In genomic region chr18:48806551-48807261, GRCh38 we compare ENCODE assay signal across 13 cellular contexts.
A peak's percentile ranks its signal among the peaks of the same experiment; 100 is the strongest.
DNase-seq lines count a peak whose midpoint lies in the region; ATAC-seq, FAIRE-seq and TF ChIP-seq lines count a peak whose summit lies in the region.
"Had no signal": no experiment of that assay in that cellular context is flagged by ENCODE, and none has a peak within 500 bp of the region (broad histone marks: within the 10 kb centered on the region; RNA-seq: fewer than 3 reads in every experiment).

No MANE protein-coding gene starts in this region.

- H3K27me3 Mint-ChIP-seq in MCF 10A (ENCODE audit: insufficient read depth, unreplicated experiment) (no peaks in the 10 kb centered on the region), memory B cell (no peaks in the 10 kb centered on the region)
- H3K27me3 Mint-ChIP-seq: activated naive CD4-positive, alpha-beta T cell treated with anti-CD3 and anti-CD28 coated beads, Interleukin-2, amount 50 U/mL, for 24 hours had no signal

- FAIRE-seq in HepG2 (lab: Jason Lieb, UNC), result no peak
- FAIRE-seq: H1 had no signal

- H3K27ac ChIP-seq in liver (ENCODE audit: low read depth in 1 of 2, low read length in 2 of 2) (peak overlapping the region; percentile 8 to 11), HepG2 (ENCODE audit: extremely low read length, insufficient read depth, low read length) (no peak overlapping the region)

- H3K9me3 ChIP-seq in liver (ENCODE audit: control insufficient read depth in 4 of 4, low read length in 3 of 4) (no peaks in the 10 kb centered on the region), HepG2 (ENCODE audit: low read length) (no peaks in the 10 kb centered on the region)

- H3K27ac Mint-ChIP-seq in MCF 10A (ENCODE audit: low read depth, unreplicated experiment) (peak overlapping the region; percentile 67), memory B cell (peak overlapping the region; percentile 8)
- H3K27ac Mint-ChIP-seq: activated naive CD4-positive, alpha-beta T cell treated with anti-CD3 and anti-CD28 coated beads, Interleukin-2, amount 50 U/mL, for 24 hours had no signal

- no peak overlapping the region for H3K4me2 ChIP-seq in HepG2 (ENCODE audit: low read depth, low read length)

- no peak overlapping the region for H2AFZ ChIP-seq in HepG2 (ENCODE audit: low read length)

- H3K9me3 Mint-ChIP-seq in MCF 10A (ENCODE audit: unreplicated experiment) (no peaks in the 10 kb centered on the region), memory B cell (no peaks in the 10 kb centered on the region)
- H3K9me3 Mint-ChIP-seq: activated naive CD4-positive, alpha-beta T cell treated with anti-CD3 and anti-CD28 coated beads, Interleukin-2, amount 50 U/mL, for 24 hours had no signal

- in situ Hi-C loops in HepG2 (cut with HindIII; ENCODE audit: extremely low pct_ligation_motif_present, low pct_unique_long_range_greater_than_20kb), result no loop called here

- H3K4me3 Mint-ChIP-seq in MCF 10A (ENCODE audit: unreplicated experiment) (no peak overlapping the region), memory B cell (no peak overlapping the region)
- H3K4me3 Mint-ChIP-seq: activated naive CD4-positive, alpha-beta T cell treated with anti-CD3 and anti-CD28 coated beads, Interleukin-2, amount 50 U/mL, for 24 hours; CD14-positive monocyte had no signal

- no peaks in the 10 kb centered on the region for H3K79me2 ChIP-seq in HepG2 (ENCODE audit: insufficient read depth, low read length)

- no peak for TF ChIP-seq POLR2A in HepG2 (IDR thresholded peaks at IDR 0.05; ENCODE audit: insufficient read depth in 1 of 2, low read depth in 2 of 2, low read length in 2 of 2)

- H4K20me1 ChIP-seq in HepG2 (ENCODE audit: insufficient read depth, low read length), result no peaks in the 10 kb centered on the region

- WGBS in liver, result 82% methylated on average over 11 of the region's 11 CpGs
- 93% methylated on average over 11 of the region's 11 CpGs for WGBS in HepG2 (ENCODE audit: low lambda C conversion rate)

- no TSS peak for BruUV-seq in HepG2 (replicated peaks; lab: Mats Ljungman, UMichigan)
- no TSS peak for BruUV-seq in MCF 10A (replicated peaks; lab: Mats Ljungman, UMichigan)

- POLR2A ChIA-PET in HepG2 (lab: Yijun Ruan, JAX) (no interaction called here), MCF 10A (lab: Yijun Ruan, JAX) (interaction anchor here (0.6 kb wide), 1 partner anchor 148 kb away, joined by 4 read pairs; no protein-coding TSS in a partner anchor)

- no peaks in the 10 kb centered on the region for H3K27me3 ChIP-seq in liver (ENCODE audit: control insufficient read depth in 4 of 4, insufficient read depth in 4 of 4, low read length in 3 of 4)
- no peaks in the 10 kb centered on the region for H3K27me3 ChIP-seq in HepG2 (ENCODE audit: control insufficient read depth in 1 of 2, insufficient read depth in 2 of 2, low read length in 2 of 2)

- DNase-seq in HepG2 (ENCODE audit: low spot score), result no peak
- peak; percentile 48 for DNase-seq in MCF 10A (ENCODE audit: unreplicated experiment)
- no peak for DNase-seq in memory B cell (ENCODE audit: low spot score in 2 of 2)
- no peak for DNase-seq in NCI-H226
- DNase-seq: NCI-H2029 had no signal

- TF ChIP-seq RAD21 in liver (IDR thresholded peaks at IDR 0.05) (no peak), HepG2 (CRISPR knock-in tag; IDR thresholded peaks at IDR 0.05) (no peak)

- H3K4me3 ChIP-seq in liver (ENCODE audit: low read depth in 1 of 3, low read length in 3 of 3) (no peak overlapping the region), HepG2 (replicated peaks in 1 of 3; ENCODE audit: insufficient read depth in 1 of 3, low read depth in 2 of 3, low read length in 3 of 3) (no peak overlapping the region)
- H3K4me3 ChIP-seq: lung had no signal

- CTCF ChIA-PET in HepG2 (lab: Yijun Ruan, JAX; ENCODE audit: low intra/inter-chr PET ratio, low total read pairs), result no interaction called here
- CTCF ChIA-PET in MCF 10A (lab: Yijun Ruan, JAX), result interaction anchor here (0.6 to 2.0 kb wide), 3 partner anchors 13 to 1684 kb away, joined by 3 to 4 read pairs (median 3); no protein-coding TSS in a partner anchor

- peaks cover 22% of the 10 kb centered on the region for H3K4me1 Mint-ChIP-seq in MCF 10A (ENCODE audit: insufficient read depth, unreplicated experiment)
- peaks cover 14% of the 10 kb centered on the region for H3K4me1 Mint-ChIP-seq in memory B cell

- H3K36me3 Mint-ChIP-seq in MCF 10A (ENCODE audit: insufficient read depth, unreplicated experiment) (peaks cover 20% of the 10 kb centered on the region), memory B cell (no peaks in the 10 kb centered on the region)
- H3K36me3 Mint-ChIP-seq: activated naive CD4-positive, alpha-beta T cell treated with anti-CD3 and anti-CD28 coated beads, Interleukin-2, amount 50 U/mL, for 24 hours had no signal

- H3K4me1 ChIP-seq in liver (ENCODE audit: control insufficient read depth in 4 of 4, insufficient read depth in 4 of 4, low read length in 3 of 4) (peaks cover 3 to 8% (median 5%) of the 10 kb centered on the region in 4 donors), HepG2 (ENCODE audit: insufficient read depth, low read length) (peaks cover 5% of the 10 kb centered on the region)

- intact Hi-C loops in HepG2 (cut with micrococcal nuclease; ENCODE audit: unreplicated experiment), result no loop called here
- intact Hi-C loops in MCF 10A (cut with micrococcal nuclease), result no loop called here

- ATAC-seq in HepG2 (no peak), memory B cell (ENCODE audit: low read depth) (no peak), HG03378 (IDR thresholded peaks at IDR 0.05; ENCODE audit: unreplicated experiment) (no peak), GM18520 (IDR thresholded peaks at IDR 0.05; ENCODE audit: unreplicated experiment) (no peak), HG03565 (IDR thresholded peaks at IDR 0.05; ENCODE audit: unreplicated experiment) (no peak)

- no peak for TF ChIP-seq EP300 in HepG2 (IDR thresholded peaks at IDR 0.05; ENCODE audit: low read depth in 2 of 2, low read length in 2 of 2)
- TF ChIP-seq EP300 in HepG2 (CRISPR knock-in tag; IDR thresholded peaks at IDR 0.05; ENCODE audit: borderline replicate concordance), result no peak

- TF ChIP-seq CTCF in liver (IDR thresholded peaks at IDR 0.05; ENCODE audit: low read depth, low read length, missing input control), result no peak
- TF ChIP-seq CTCF in HepG2 (CRISPR knock-in tag; IDR thresholded peaks at IDR 0.05), result no peak
- TF ChIP-seq CTCF in MCF 10A (IDR thresholded peaks at IDR 0.05; ENCODE audit: unreplicated experiment), result no peak

- H3K36me3 ChIP-seq in liver (ENCODE audit: control insufficient read depth in 4 of 4, insufficient read depth in 3 of 4, low read depth in 1 of 4, low read length in 3 of 4), result peaks cover 0 to 8% (median 2%) of the 10 kb centered on the region in 4 donors
- H3K36me3 ChIP-seq in HepG2 (replicated peaks in 1 of 2; ENCODE audit: control insufficient read depth in 1 of 2, insufficient read depth in 2 of 2, low read length in 2 of 2), result peaks cover 8 to 32% of the 10 kb centered on the region in 2 experiments; a peak in 4 of 5 replicates

- H3K9ac ChIP-seq in liver (ENCODE audit: low read depth in 1 of 2, low read length in 2 of 2) (no peak overlapping the region), HepG2 (ENCODE audit: insufficient read depth, low read depth, low read length) (no peak overlapping the region)

TF ChIP-seq in liver, 16 proteins besides CTCF, POLR2A, EP300 and RAD21:
- TF ChIP-seq EGR1 (IDR thresholded peaks at IDR 0.05; ENCODE audit: low read depth in 2 of 2) (no peak), NR2F2 (IDR thresholded peaks at IDR 0.05) (peak; percentile 66)

TF ChIP-seq in HepG2, 621 proteins besides CTCF, POLR2A, EP300 and RAD21 (continues in another document):
- TF ChIP-seq TIGD3 (CRISPR knock-in tag; IDR thresholded peaks at IDR 0.05; ENCODE audit: borderline replicate concordance) (no peak), ISX (CRISPR knock-in tag; conservative IDR thresholded peaks at IDR 0.05) (no peak), KLF16 (CRISPR knock-in tag; IDR thresholded peaks at IDR 0.05) (no peak), ZNF264 (CRISPR knock-in tag; IDR thresholded peaks at IDR 0.05) (no peak), DBP (CRISPR knock-in tag; IDR thresholded peaks at IDR 0.05; ENCODE audit: not compliant biosample characterization) (no peak), MLLT10 (CRISPR knock-in tag; IDR thresholded peaks at IDR 0.05) (no peak), MXD3 (CRISPR knock-in tag; IDR thresholded peaks at IDR 0.05) (no peak), ZNF136 (CRISPR knock-in tag; IDR thresholded peaks at IDR 0.05; ENCODE audit: low read depth) (no peak)
